Comparison of ENCODE assay signal across 18 cellular contexts in genomic region chr14:92987713-92988510, GRCh38.
A peak's percentile ranks its signal among the peaks of the same experiment; 100 is the strongest.
DNase-seq lines count a peak whose midpoint lies in the region; ATAC-seq and TF ChIP-seq lines count a peak whose summit lies in the region.
"Had no signal": no experiment of that assay in that cellular context is flagged by ENCODE, and none has a peak within 500 bp of the region (broad histone marks: within the 10 kb centered on the region; RNA-seq: fewer than 3 reads in every experiment).

No MANE protein-coding gene starts in this region.

- no peak overlapping the region for H3K9ac ChIP-seq in muscle layer of colon (ENCODE audit: low read length)

- H3K27ac ChIP-seq in muscle layer of colon (ENCODE audit: low read depth, low read length) (peak overlapping the region; percentile 50), transverse colon (peak overlapping the region in 3 of 4 donors; percentile 61 to 77 (median 66))
- no peak overlapping the region for H3K27ac ChIP-seq in CD4-positive, alpha-beta T cell (ENCODE audit: low read depth, low read length)

- H3K27ac Mint-ChIP-seq in chondrocyte (ENCODE audit: unreplicated experiment): no peak overlapping the region
- no peak overlapping the region for H3K27ac Mint-ChIP-seq in CD4-positive, alpha-beta T cell
- H3K27ac Mint-ChIP-seq: activated naive CD8-positive, alpha-beta T cell had no signal

- peak; percentile 5 for ATAC-seq in Right ventricle myocardium superior (ENCODE audit: poor library complexity)
- ATAC-seq in CD4-positive, alpha-beta T cell (ENCODE audit: poor library complexity): no peak
- ATAC-seq: activated CD4-positive, CD25-positive, alpha-beta regulatory T cell treated with anti-CD3 and anti-CD28 coated beads, Interleukin-2, amount 50 U/mL, for 24 hours; T-helper 17 cell had no signal

- TF ChIP-seq POLR2A in transverse colon (IDR thresholded peaks at IDR 0.05) (no peak), lower leg skin (IDR thresholded peaks at IDR 0.05) (no peak)

- peaks cover 37% of the 10 kb centered on the region for H3K4me1 Mint-ChIP-seq in chondrocyte (ENCODE audit: low read depth)
- no peaks in the 10 kb centered on the region for H3K4me1 Mint-ChIP-seq in CD4-positive, alpha-beta T cell (ENCODE audit: low read depth)

- H3K27me3 ChIP-seq in muscle layer of colon (ENCODE audit: control insufficient read depth in 1 of 2, insufficient read depth in 2 of 2, low read length in 2 of 2) (no peaks in the 10 kb centered on the region), transverse colon (no peaks in the 10 kb centered on the region)
- H3K27me3 ChIP-seq in CD4-positive, alpha-beta T cell (ENCODE audit: control insufficient read depth, insufficient read depth, low read length): no peaks in the 10 kb centered on the region
- H3K27me3 ChIP-seq: pancreas had no signal

- intact Hi-C loops in Right ventricle myocardium superior (cut with DNase I) (no loop called here), cardiac septum (cut with DNase I) (no loop called here), transverse colon (cut with DNase I; ENCODE audit: low total_unique reads) (no loop called here), lower leg skin (cut with DNase I; ENCODE audit: low total_unique reads) (no loop called here)
- intact Hi-C loops in CD4-positive, alpha-beta T cell (cut with DNase I, micrococcal nuclease): no loop called here

- no peaks in the 10 kb centered on the region for H3K9me3 ChIP-seq in muscle layer of colon (ENCODE audit: low read length)
- no peaks in the 10 kb centered on the region for H3K9me3 ChIP-seq in transverse colon
- H3K9me3 ChIP-seq in CD4-positive, alpha-beta T cell (ENCODE audit: control insufficient read depth, low read length): no peaks in the 10 kb centered on the region
- H3K9me3 ChIP-seq: pancreas, thoracic aorta had no signal

- TF ChIP-seq EP300 in transverse colon (IDR thresholded peaks at IDR 0.05; ENCODE audit: low read depth): no peak

- no peak overlapping the region for H3K4me3 ChIP-seq in muscle layer of colon (ENCODE audit: low read depth in 1 of 2, low read length in 2 of 2)
- no peak overlapping the region for H3K4me3 ChIP-seq in transverse colon
- no peak overlapping the region for H3K4me3 ChIP-seq in lower leg skin (ENCODE audit: low read depth, poor library complexity, severe bottlenecking)
- H3K4me3 ChIP-seq: pancreas, skin epidermis, thoracic aorta had no signal

- H3K36me3 ChIP-seq in muscle layer of colon (ENCODE audit: insufficient read depth, low read length): peaks cover 8% of the 10 kb centered on the region
- peaks cover 0 to 1% (median under 1%) of the 10 kb centered on the region in 4 donors for H3K36me3 ChIP-seq in transverse colon
- H3K36me3 ChIP-seq: pancreas had no signal

- no peak overlapping the region for H3K4me3 Mint-ChIP-seq in chondrocyte (ENCODE audit: unreplicated experiment)
- no peak overlapping the region for H3K4me3 Mint-ChIP-seq in CD4-positive, alpha-beta T cell
- H3K4me3 Mint-ChIP-seq: activated naive CD8-positive, alpha-beta T cell; T-helper 17 cell had no signal

- TF ChIP-seq CTCF in chondrocyte (IDR thresholded peaks at IDR 0.05): no peak
- no peak for TF ChIP-seq CTCF in transverse colon (IDR thresholded peaks at IDR 0.05)
- no peak for TF ChIP-seq CTCF in CD4-positive, alpha-beta T cell (IDR thresholded peaks at IDR 0.05)
- no peak for TF ChIP-seq CTCF in lower leg skin (IDR thresholded peaks at IDR 0.05)

- POLR2A ChIA-PET in CD4-positive, alpha-beta T cell (lab: Charles Lee): no interaction called here

- no peaks in the 10 kb centered on the region for H3K27me3 Mint-ChIP-seq in chondrocyte (ENCODE audit: low read depth)
- H3K27me3 Mint-ChIP-seq in CD4-positive, alpha-beta T cell: no peaks in the 10 kb centered on the region
- H3K27me3 Mint-ChIP-seq: activated naive CD8-positive, alpha-beta T cell; T-helper 17 cell had no signal

- DNase-seq in Right ventricle myocardium superior (peak; percentile 34), cardiac septum (ENCODE audit: low spot score) (no peak), chondrocyte (ENCODE audit: low spot score) (peak; percentile 84), transverse colon (no peak), lower leg skin (ENCODE audit: low spot score in 2 of 2) (no peak), NCI-H510A (lab: John Stamatoyannopoulos, UW) (no peak)
- no peak for DNase-seq in CD4-positive, alpha-beta T cell
- DNase-seq: DND-41; NCI-H2171 treated with DMSO at 0.1 percent for 48 hours; RPMI8226; stimulated activated CD4-positive, alpha-beta T cell treated with anti-CD3 and anti-CD28 coated beads, Interleukin-4, amount 100 ng/mL, for 4 hours; T-helper 17 cell had no signal

- H3K36me3 Mint-ChIP-seq in chondrocyte (ENCODE audit: low read depth): peaks cover 3% of the 10 kb centered on the region
- H3K36me3 Mint-ChIP-seq in CD4-positive, alpha-beta T cell (ENCODE audit: low read depth): peaks cover 45% of the 10 kb centered on the region

- 96% methylated on average over 21 of the region's 25 CpGs; no CpG with 5 or more reads in 1 of the 2 donors for WGBS in transverse colon (ENCODE audit: low coverage in 1 of 2), 2 donors
- 54 to 74% methylated on average over 15 to 24 of the region's 25 CpGs for WGBS in lower leg skin, 2 donors

- CTCF ChIA-PET in CD4-positive, alpha-beta T cell (lab: Charles Lee): no interaction called here

- peaks cover 4% of the 10 kb centered on the region for H3K9me3 Mint-ChIP-seq in chondrocyte (ENCODE audit: low read depth)
- H3K9me3 Mint-ChIP-seq in CD4-positive, alpha-beta T cell: no peaks in the 10 kb centered on the region

- in situ Hi-C loops in transverse colon (cut with MboI; ENCODE audit: low pct_ligation_motif_present in 1 of 4, low pct_unique_long_range_greater_than_20kb in 1 of 4, low sequenced_read_pairs in 3 of 4): no loop called here

- H3K4me1 ChIP-seq in muscle layer of colon (ENCODE audit: insufficient read depth, low read length): peaks cover 35% of the 10 kb centered on the region
- peaks cover 11 to 22% (median 18%) of the 10 kb centered on the region in 4 donors for H3K4me1 ChIP-seq in transverse colon

Comparison
In these comparisons a context has a peak if more than half of its experiments do, and no peak if none do; other contexts are left out.
1. DNase-seq: peak in Right ventricle myocardium superior (single experiment) and chondrocyte (single experiment); none in cardiac septum (single experiment), transverse colon (single experiment), CD4-positive, alpha-beta T cell (0 of 10), lower leg skin (0 of 2) and NCI-H510A (single experiment).